In the genomic region with DNA sequence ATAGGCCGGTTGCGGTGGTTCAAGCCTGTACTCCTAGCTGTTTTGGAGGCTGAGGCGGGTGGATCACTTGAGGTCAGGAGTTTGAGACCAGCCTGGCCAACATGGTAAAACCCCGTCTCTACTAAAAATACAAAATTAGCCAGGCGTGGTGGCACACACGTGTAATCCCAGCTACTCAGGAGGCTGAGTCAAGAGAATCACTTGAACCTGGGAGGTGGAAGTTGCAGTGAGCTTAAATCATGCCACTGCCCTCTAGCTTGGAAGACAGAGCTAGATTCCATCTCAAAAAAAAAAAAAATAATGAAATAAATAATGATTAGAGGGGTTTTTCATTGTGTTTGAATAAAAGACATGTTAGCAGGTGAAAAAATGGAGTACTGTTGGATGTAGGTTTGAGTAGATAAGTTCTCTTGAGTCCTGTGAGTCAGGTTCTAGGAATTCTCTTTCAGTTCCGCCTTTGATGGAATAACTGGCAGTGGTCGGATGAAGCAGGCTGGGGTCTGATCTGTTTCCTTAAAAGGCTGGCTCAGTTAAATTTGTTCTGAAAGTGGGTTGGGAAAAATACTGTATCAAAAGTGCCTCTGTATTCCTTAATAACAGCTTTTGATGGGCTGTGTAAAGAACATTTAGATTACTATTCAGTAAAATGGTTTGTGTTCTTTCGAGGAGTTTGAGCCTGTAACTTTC, we compare ENCODE assay signal across 11 cellular contexts.
DNase-seq lines count a peak whose midpoint lies in the region; ATAC-seq and TF ChIP-seq lines count a peak whose summit lies in the region.
"Had no signal": no experiment of that assay in that cellular context is flagged by ENCODE, and none has a peak within 500 bp of the region (broad histone marks: within the 10 kb centered on the region; RNA-seq: fewer than 3 reads in every experiment).

No MANE protein-coding gene starts in this region.

- WGBS in esophagus, 2 donors = 65 to 74% methylated on average over 9 of the region's 9 CpGs

- H3K27me3 ChIP-seq in A673 (replicated peaks; ENCODE audit: insufficient read depth, low read depth, low read length, poor library complexity) (no peaks in the 10 kb centered on the region), esophagus (ENCODE audit: control insufficient read depth in 1 of 2, insufficient read depth in 2 of 2, low read length in 2 of 2) (no peaks in the 10 kb centered on the region)

- H3K4me3 ChIP-seq in A673 (ENCODE audit: low read depth, low read length, poor library complexity, severe bottlenecking) (no peak overlapping the region), esophagus (ENCODE audit: low read depth in 1 of 2, low read length in 2 of 2) (no peak overlapping the region)
- H3K4me3 ChIP-seq: GM12878 had no signal

- TF ChIP-seq CTCF in A673 (conservative IDR thresholded peaks at IDR 0.05; ENCODE audit: low read depth, low read length) (no peak), neural crest cell (conservative IDR thresholded peaks at IDR 0.05) (no peak), natural killer cell (IDR thresholded peaks at IDR 0.05) (no peak)

- POLR2A ChIA-PET in A673 (lab: Charles Lee; ENCODE audit: low non-redundant PET) = no interaction called here

- intact Hi-C loops in A673 (cut with micrococcal nuclease; ENCODE audit: unreplicated experiment) = no loop called here
- intact Hi-C loops in natural killer cell (cut with micrococcal nuclease) = loop anchor here (5.0 kb wide), 1 partner anchor 78 kb away; no protein-coding TSS in a partner anchor

- no peak overlapping the region for H3K27ac ChIP-seq in A673 (ENCODE audit: low read depth, low read length, poor library complexity, severe bottlenecking)
- peak overlapping the region; percentile 25 to 27 for H3K27ac ChIP-seq in esophagus (ENCODE audit: low read depth in 2 of 2, low read length in 1 of 2)

- ATAC-seq in HG03442 (IDR thresholded peaks at IDR 0.05; ENCODE audit: unreplicated experiment) = no peak
- ATAC-seq in natural killer cell = no peak
- ATAC-seq in GM19455 (IDR thresholded peaks at IDR 0.05; ENCODE audit: unreplicated experiment) = no peak
- ATAC-seq: GM12878 had no signal

- H3K4me1 ChIP-seq in A673 (ENCODE audit: insufficient read depth, low read length, poor library complexity, severe bottlenecking) = peaks cover 11% of the 10 kb centered on the region
- H3K4me1 ChIP-seq in esophagus (ENCODE audit: control insufficient read depth in 2 of 2, insufficient read depth in 2 of 2, low read length in 1 of 2) = peaks cover 3 to 10% of the 10 kb centered on the region in 2 donors

- H3K36me3 Mint-ChIP-seq in neural crest cell (ENCODE audit: low read depth) (peaks cover 13% of the 10 kb centered on the region), natural killer cell (no peaks in the 10 kb centered on the region)

- no TSS peak for BruUV-seq in A673 (replicated peaks; lab: Mats Ljungman, UMichigan)

- H3K27ac Mint-ChIP-seq in neural crest cell (ENCODE audit: unreplicated experiment) (peak overlapping the region; percentile 14), natural killer cell (no peak overlapping the region)
- H3K27ac Mint-ChIP-seq: activated naive CD8-positive, alpha-beta T cell treated with anti-CD3 and anti-CD28 coated beads, Interleukin-2, amount 10 ng/mL, durations not matched to agents 7 days and 5 days had no signal

- DNase-seq in A673 (ENCODE audit: low spot score) (peak; percentile 18), RPMI7951 (ENCODE audit: low read depth) (peak; percentile 90), neural crest cell (ENCODE audit: low read depth, low spot score) (no peak), natural killer cell (no peak), NCI-H1436 treated with DMSO at 0.1 percent for 48 hours (lab: John Stamatoyannopoulos, UW) (no peak)
- DNase-seq: activated naive CD8-positive, alpha-beta T cell treated with anti-CD3 and anti-CD28 coated beads, Interleukin-2, amount 10 ng/mL, durations not matched to agents 7 days and 5 days; left cardiac atrium had no signal

- peaks cover 21% of the 10 kb centered on the region for H3K4me1 Mint-ChIP-seq in neural crest cell
- peaks cover 7 to 15% of the 10 kb centered on the region in 2 donors for H3K4me1 Mint-ChIP-seq in natural killer cell

- H3K36me3 ChIP-seq in A673 (ENCODE audit: insufficient read depth, low read length, poor library complexity, severe bottlenecking) (no peaks in the 10 kb centered on the region), esophagus (ENCODE audit: control insufficient read depth in 2 of 2, insufficient read depth in 2 of 2, low read length in 1 of 2) (peaks cover 0 to 3% of the 10 kb centered on the region in 2 donors)

- no peaks in the 10 kb centered on the region for H3K9me3 Mint-ChIP-seq in neural crest cell
- H3K9me3 Mint-ChIP-seq in natural killer cell = no peaks in the 10 kb centered on the region
- H3K9me3 Mint-ChIP-seq: activated naive CD8-positive, alpha-beta T cell treated with anti-CD3 and anti-CD28 coated beads, Interleukin-2, amount 10 ng/mL, durations not matched to agents 7 days and 5 days had no signal

- H3K27me3 Mint-ChIP-seq in neural crest cell (ENCODE audit: low read depth) = no peaks in the 10 kb centered on the region
- no peaks in the 10 kb centered on the region for H3K27me3 Mint-ChIP-seq in natural killer cell (ENCODE audit: low read depth in 2 of 2)
- H3K27me3 Mint-ChIP-seq: activated naive CD8-positive, alpha-beta T cell treated with anti-CD3 and anti-CD28 coated beads, Interleukin-2, amount 10 ng/mL, durations not matched to agents 7 days and 5 days had no signal

- CTCF ChIA-PET in A673 (lab: Charles Lee) = no interaction called here

- H3K9me3 ChIP-seq in A673 (ENCODE audit: low read depth, low read length, poor library complexity, severe bottlenecking) (no peaks in the 10 kb centered on the region), esophagus (ENCODE audit: control insufficient read depth in 2 of 2, insufficient read depth in 1 of 2, low read depth in 1 of 2, low read length in 1 of 2) (no peaks in the 10 kb centered on the region)

- H3K4me3 Mint-ChIP-seq in neural crest cell = no peak overlapping the region
- H3K4me3 Mint-ChIP-seq in natural killer cell = no peak overlapping the region
- H3K4me3 Mint-ChIP-seq: activated naive CD8-positive, alpha-beta T cell treated with anti-CD3 and anti-CD28 coated beads, Interleukin-2, amount 10 ng/mL, durations not matched to agents 7 days and 5 days had no signal

Comparison
In these comparisons a context has a peak if more than half of its experiments do, and no peak if none do; other contexts are left out.
1. DNase-seq: peak in A673 (single experiment) and RPMI7951 (single experiment); none in neural crest cell (single experiment), natural killer cell (single experiment) and NCI-H1436 treated with DMSO at 0.1 percent for 48 hours (single experiment).